ENCODE assay signal across 21 cellular contexts in the genomic region with DNA sequence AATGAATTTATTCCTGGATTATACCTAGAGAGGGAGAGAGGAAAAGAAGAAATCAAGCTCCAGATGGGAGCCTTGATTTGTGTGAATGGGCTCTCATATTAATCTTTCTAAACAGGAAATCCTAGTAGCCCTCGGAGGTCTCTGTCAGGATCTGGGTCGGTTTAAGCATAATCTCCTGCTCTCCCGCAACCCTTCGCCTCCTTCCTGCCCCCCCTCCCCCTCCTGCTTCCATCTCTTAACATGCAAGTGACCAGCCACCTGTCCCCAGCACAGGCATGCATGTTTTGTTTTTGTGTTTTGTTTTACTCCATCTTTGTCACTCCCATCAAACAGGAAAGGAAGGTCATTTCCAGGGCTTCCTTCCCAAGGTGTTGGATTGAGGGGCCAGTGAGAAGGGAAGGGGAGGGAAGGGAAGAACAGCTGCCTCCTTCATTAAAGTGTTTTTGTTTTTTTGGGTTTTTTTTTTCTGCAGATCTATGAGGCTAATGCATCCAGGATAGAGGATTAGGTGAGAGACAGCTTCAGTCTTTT. TPM values are rescaled to one million over a fixed set of nuclear protein-coding genes. Genes with fewer than 3 reads are reported as not detected.
A peak's percentile ranks its signal among the peaks of the same experiment; 100 is the strongest.
DNase-seq lines count a peak whose midpoint lies in the region; ATAC-seq and TF ChIP-seq lines count a peak whose summit lies in the region.
"Had no signal": no experiment of that assay in that cellular context is flagged by ENCODE, and none has a peak within 500 bp of the region (broad histone marks: within the 10 kb centered on the region; RNA-seq: fewer than 3 reads in every experiment).

No MANE protein-coding gene starts in this region.

- H3K4me2 ChIP-seq in GM23338 (peak overlapping the region; percentile 49; the same call in 1 of the 2 replicates), neural progenitor cell (no peak overlapping the region)

- H3K9me2 ChIP-seq in GM23338 (ENCODE audit: insufficient read depth), result no peaks in the 10 kb centered on the region

- peak; percentile 39 for DNase-seq in GM23338 (ENCODE audit: low spot score)
- peak; percentile 75 for DNase-seq in NCI-H82 (lab: John Stamatoyannopoulos, UW)
- DNase-seq in endothelial cell (ENCODE audit: low spot score), result peak; percentile 19
- DNase-seq in neural progenitor cell (ENCODE audit: low spot score), result no peak
- no peak for DNase-seq in SHP77 treated with DMSO at 0.1 percent for 48 hours (lab: John Stamatoyannopoulos, UW)
- DNase-seq in SK-N-DZ (ENCODE audit: low spot score), result no peak
- DNase-seq in activated T-cell treated with anti-CD3 and anti-CD28 coated beads, Interleukin-2, amount 50 U/mL, for 1 hour, result no peak
- no peak for DNase-seq in iPS-NIHi11 (ENCODE audit: low spot score)
- DNase-seq: CD4-positive, CD25-positive, alpha-beta regulatory T cell; CD8-positive, alpha-beta T cell; DMS53; DMS79 treated with DMSO at 0.1 percent for 48 hours; GF-D8; GOT3 had no signal

- H3K27me3 ChIP-seq in GM23338 (ENCODE audit: insufficient read depth), result peaks cover 37% of the 10 kb centered on the region
- H3K27me3 ChIP-seq in neural progenitor cell, result peaks cover 46% of the 10 kb centered on the region

- H3K79me2 ChIP-seq in GM23338 (replicated peaks; ENCODE audit: insufficient read depth) (no peaks in the 10 kb centered on the region), neural progenitor cell (ENCODE audit: low read depth) (no peaks in the 10 kb centered on the region)

- no peak; the same call in 2 of the 3 replicates for ATAC-seq in GM23338
- ATAC-seq: CD8-positive, alpha-beta T cell; HCT116 had no signal

- H3K27ac ChIP-seq in GM23338 (ENCODE audit: low read depth) (no peak overlapping the region), neural progenitor cell (no peak overlapping the region)
- H3K27ac ChIP-seq: C4-2B had no signal

- H3F3A ChIP-seq in GM23338 (replicated peaks; ENCODE audit: low read depth) (no peaks in the 10 kb centered on the region), neural progenitor cell (ENCODE audit: low read depth) (no peaks in the 10 kb centered on the region)

- peaks cover 7% of the 10 kb centered on the region for H3K4me1 ChIP-seq in GM23338 (ENCODE audit: insufficient read depth)
- peaks cover 6% of the 10 kb centered on the region for H3K4me1 ChIP-seq in neural progenitor cell

- H2AFZ ChIP-seq in GM23338, result peak overlapping the region; percentile 48
- no peak overlapping the region for H2AFZ ChIP-seq in neural progenitor cell (replicated peaks)

- H4K20me1 ChIP-seq in GM23338 (replicated peaks; ENCODE audit: insufficient read depth), result no peaks in the 10 kb centered on the region; the same call in 1 of the 2 replicates
- H4K20me1 ChIP-seq in neural progenitor cell (ENCODE audit: low read depth), result no peaks in the 10 kb centered on the region

- TF ChIP-seq CTCF in GM23338 (conservative IDR thresholded peaks at IDR 0.05; ENCODE audit: low read depth in 2 of 2), result no peak
- TF ChIP-seq CTCF in endothelial cell (IDR thresholded peaks at IDR 0.05; ENCODE audit: unreplicated experiment), result no peak
- no peak for TF ChIP-seq CTCF in neural progenitor cell (IDR thresholded peaks at IDR 0.05)

- H3K36me3 ChIP-seq in GM23338 (ENCODE audit: insufficient read depth) (no peaks in the 10 kb centered on the region), neural progenitor cell (no peaks in the 10 kb centered on the region)

- H3K9me3 Mint-ChIP-seq in GM23338 (no peaks in the 10 kb centered on the region), endothelial cell (ENCODE audit: unreplicated experiment) (no peaks in the 10 kb centered on the region), neural progenitor cell (peaks cover 2% of the 10 kb centered on the region)
- H3K9me3 Mint-ChIP-seq: CD8-positive, alpha-beta T cell had no signal

- H3K4me1 Mint-ChIP-seq in GM23338, result peaks cover 19% of the 10 kb centered on the region
- H3K4me1 Mint-ChIP-seq in endothelial cell (ENCODE audit: unreplicated experiment), result peaks cover 49% of the 10 kb centered on the region
- peaks cover 14% of the 10 kb centered on the region for H3K4me1 Mint-ChIP-seq in neural progenitor cell

- H3K4me3 ChIP-seq in GM23338 (no peak overlapping the region; the same call in 1 of the 2 replicates), neural progenitor cell (no peak overlapping the region)

- H3K27me3 Mint-ChIP-seq in GM23338 (ENCODE audit: insufficient read depth, low read depth, poor library complexity) (peaks cover 33% of the 10 kb centered on the region), endothelial cell (ENCODE audit: unreplicated experiment) (peaks cover 3% of the 10 kb centered on the region), neural progenitor cell (ENCODE audit: insufficient read depth, low read depth) (peaks cover 24% of the 10 kb centered on the region)

- H3K27ac Mint-ChIP-seq in GM23338 (no peak overlapping the region), endothelial cell (ENCODE audit: unreplicated experiment) (no peak overlapping the region), neural progenitor cell (no peak overlapping the region)
- H3K27ac Mint-ChIP-seq: CD4-positive, CD25-positive, alpha-beta regulatory T cell; CD8-positive, alpha-beta T cell had no signal

- H3K9ac ChIP-seq in neural progenitor cell, result no peak overlapping the region

- H3K36me3 Mint-ChIP-seq in GM23338 (ENCODE audit: low read depth) (no peaks in the 10 kb centered on the region), endothelial cell (ENCODE audit: low read depth, unreplicated experiment) (no peaks in the 10 kb centered on the region), neural progenitor cell (no peaks in the 10 kb centered on the region)
- H3K36me3 Mint-ChIP-seq: CD4-positive, CD25-positive, alpha-beta regulatory T cell; CD8-positive, alpha-beta T cell had no signal

- H3K4me3 Mint-ChIP-seq in GM23338 (no peak overlapping the region; the same call in 2 of the 3 replicates), endothelial cell (ENCODE audit: unreplicated experiment) (no peak overlapping the region), neural progenitor cell (peak overlapping the region; percentile 5)
- H3K4me3 Mint-ChIP-seq: CD4-positive, CD25-positive, alpha-beta regulatory T cell; CD8-positive, alpha-beta T cell had no signal

- H3K9me3 ChIP-seq in neural progenitor cell (ENCODE audit: low read depth), result no peaks in the 10 kb centered on the region

TF ChIP-seq in GM23338, 12 proteins besides CTCF, POLR2A, EP300 and RAD21:
- no peak for TF ChIP-seq EZH2 (IDR thresholded peaks at IDR 0.05; ENCODE audit: low read depth, unreplicated experiment)

RNA-seq across cellular contexts. Expression of gene KCNA5, which starts 4.8 kb away (rescaled TPM):
- total RNA-seq in GM23338 (2014; rRNA removed; shearing (Covaris generic)), result 0.31 and 0.62 TPM in 2 replicates
- polyA plus RNA-seq in GM23338 (2016; fragmentation: Nextera tagmentation; extraction: Ambion mirVana), result 0.16 and 0.44 TPM in 2 replicates
- total RNA-seq in endothelial cell (ENCODE audit: unreplicated experiment), result 1.2 TPM
- 0.19 and 1.1 TPM in 2 replicates for total RNA-seq in neural progenitor cell (ENCODE audit: low replicate concordance)
- not detected in 2 replicates for polyA plus RNA-seq in SK-N-DZ (2014; cell fraction: cytosol; rRNA removed)
- polyA plus RNA-seq in SK-N-DZ (2014; cell fraction: nucleus; rRNA removed), result not detected in 2 replicates
- total RNA-seq: A172; A673; CD4-positive, CD25-positive, alpha-beta regulatory T cell; CD8-positive, alpha-beta T cell; Daoy; G401 had no signal
- polyA plus RNA-seq: BJ; CD4-positive, CD25-positive, alpha-beta regulatory T cell had no signal

Comparison
In these comparisons a context has a peak if more than half of its experiments do, and no peak if none do; other contexts are left out.
1. DNase-seq: peak in GM23338 (single experiment), NCI-H82 (single experiment) and endothelial cell (single experiment); none in neural progenitor cell (single experiment), SHP77 treated with DMSO at 0.1 percent for 48 hours (single experiment), SK-N-DZ (single experiment), activated T-cell treated with anti-CD3 and anti-CD28 coated beads, Interleukin-2, amount 50 U/mL, for 1 hour (single experiment) and iPS-NIHi11 (single experiment).